In the genomic region with DNA sequence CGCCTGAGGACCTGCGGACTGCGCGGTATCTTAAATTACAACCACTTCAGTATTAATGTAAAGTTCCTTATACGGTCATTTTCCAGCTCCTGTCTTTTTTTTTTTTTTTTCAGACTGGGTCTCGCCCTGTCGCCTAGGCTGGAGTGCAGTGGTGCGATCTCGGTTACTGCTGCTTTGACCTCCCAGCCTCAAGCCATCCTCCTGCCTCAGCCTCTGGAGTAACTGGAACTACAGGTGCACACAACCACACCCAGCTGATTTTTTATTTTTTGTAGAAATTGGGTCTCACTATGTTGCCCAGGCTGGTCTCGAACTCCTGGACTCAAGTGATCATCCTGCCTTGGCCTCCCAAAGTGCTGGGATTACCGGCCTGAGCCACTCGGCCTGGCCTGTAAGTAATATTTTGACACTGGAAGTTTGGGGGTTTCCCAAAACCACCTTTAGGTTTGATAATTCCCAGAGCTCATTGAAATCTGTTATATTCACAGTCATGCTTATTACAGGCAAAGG, we compare ENCODE assay signal across 8 cellular contexts. TPM values are rescaled to one million over a fixed set of nuclear protein-coding genes. Genes with fewer than 3 reads are reported as not detected.
DNase-seq lines count a peak whose midpoint lies in the region; ATAC-seq and TF ChIP-seq lines count a peak whose summit lies in the region.

No MANE protein-coding gene starts in this region.

- no peaks in the 10 kb centered on the region for H3K9me3 ChIP-seq in Karpas-422 (ENCODE audit: low read length)
- no peaks in the 10 kb centered on the region for H3K9me3 ChIP-seq in duodenal mucosa (ENCODE audit: control insufficient read depth in 1 of 2, low read length in 2 of 2)
- no peaks in the 10 kb centered on the region for H3K9me3 ChIP-seq in sigmoid colon

- intact Hi-C loops in sigmoid colon (cut with DNase I): loop anchor here (2.0 to 5.0 kb wide), 5 partner anchors 36 to 406 kb away; a partner anchor contains a TSS

- no peak for DNase-seq in Karpas-422
- DNase-seq in sigmoid colon: no peak
- no peak for DNase-seq in amygdala (lab: John Stamatoyannopoulos, UW)
- DNase-seq in activated CD4-positive, alpha-beta T cell treated with anti-CD3 and anti-CD28 coated beads for 4 hours: no peak

- H3K4me3 ChIP-seq in Karpas-422 (ENCODE audit: low read length) (no peak overlapping the region; the same call in 1 of the 2 replicates), duodenal mucosa (ENCODE audit: low read depth in 1 of 2, low read length in 2 of 2) (peak overlapping the region; percentile 78 to 80), sigmoid colon (peak overlapping the region; percentile 70 to 89 (median 78))

- H2AFZ ChIP-seq in Karpas-422 (ENCODE audit: low read length): no peak overlapping the region

- TF ChIP-seq EP300 in sigmoid colon (IDR thresholded peaks at IDR 0.05): no peak

- H3K36me3 ChIP-seq in Karpas-422 (ENCODE audit: insufficient read depth, low read length): no peaks in the 10 kb centered on the region
- H3K36me3 ChIP-seq in duodenal mucosa (ENCODE audit: control insufficient read depth in 1 of 2, insufficient read depth in 2 of 2, low read length in 2 of 2): no peaks in the 10 kb centered on the region
- H3K36me3 ChIP-seq in sigmoid colon: no peaks in the 10 kb centered on the region

- peak overlapping the region; percentile 41 for H3K4me2 ChIP-seq in Karpas-422 (ENCODE audit: low read depth, low read length, poor library complexity, severe bottlenecking)

- no peaks in the 10 kb centered on the region for H3K9me2 ChIP-seq in Karpas-422 (replicated peaks; ENCODE audit: insufficient read depth, low read length)

- 20 to 25% methylated on average over 12 of the region's 12 CpGs for WGBS in sigmoid colon, 2 donors

- no peak overlapping the region for H3K27ac ChIP-seq in Karpas-422 (ENCODE audit: low read length)
- H3K27ac ChIP-seq in duodenal mucosa (ENCODE audit: low read depth, low read length): no peak overlapping the region
- peak overlapping the region in 3 of 4 donors; percentile 91 to 94 (median 93) for H3K27ac ChIP-seq in sigmoid colon

- peak; percentile 6 for ATAC-seq in GM21390 (IDR thresholded peaks at IDR 0.05; ENCODE audit: unreplicated experiment)
- ATAC-seq in HG03565 (IDR thresholded peaks at IDR 0.05; ENCODE audit: unreplicated experiment): no peak
- ATAC-seq in HG02798 (IDR thresholded peaks at IDR 0.05; ENCODE audit: poor library complexity, unreplicated experiment): no peak

- H3K27me3 ChIP-seq in Karpas-422 (ENCODE audit: low read length) (no peaks in the 10 kb centered on the region), duodenal mucosa (ENCODE audit: control insufficient read depth in 1 of 2, insufficient read depth in 2 of 2, low read length in 2 of 2) (no peaks in the 10 kb centered on the region), sigmoid colon (no peaks in the 10 kb centered on the region)

- peak in 1 of 4 experiments; percentile 35 for TF ChIP-seq CTCF in sigmoid colon (IDR thresholded peaks at IDR 0.05)

- peaks cover 30% of the 10 kb centered on the region for H3K4me1 ChIP-seq in Karpas-422 (ENCODE audit: low read length)
- H3K4me1 ChIP-seq in duodenal mucosa (ENCODE audit: control insufficient read depth in 1 of 2, insufficient read depth in 2 of 2, low read length in 2 of 2): peaks cover 0 to 9% of the 10 kb centered on the region in 2 donors
- H3K4me1 ChIP-seq in sigmoid colon: peaks cover 0 to 32% (median 18%) of the 10 kb centered on the region in 4 donors

- no peaks in the 10 kb centered on the region for H4K20me1 ChIP-seq in Karpas-422 (ENCODE audit: insufficient read depth, low read depth, low read length)

- TF ChIP-seq POLR2A in sigmoid colon (IDR thresholded peaks at IDR 0.05): no peak

- peaks cover 12% of the 10 kb centered on the region for H3K79me2 ChIP-seq in Karpas-422 (ENCODE audit: low read length)

- no peak overlapping the region; the same call in 1 of the 2 replicates for H3K9ac ChIP-seq in Karpas-422 (ENCODE audit: low read length)
- H3K9ac ChIP-seq in duodenal mucosa (ENCODE audit: low read depth in 1 of 2, low read length in 2 of 2): peak overlapping the region in 1 of 2 donors; percentile 61

RNA-seq across cellular contexts. Expression of a gene that starts 0.4 kb away (rescaled TPM):
- 4.2 and 6.5 TPM in 2 replicates for total RNA-seq in Karpas-422 (2014; rRNA removed; shearing (Covaris generic); ENCODE audit: low replicate concordance)
- total RNA-seq in sigmoid colon: 1 to 10 TPM; 3.9 to 7.7 (median 5.3) TPM
- 1 to 10 TPM in 2 of 3 donors, under 1 TPM in 1; 0.46 to 2.0 (median 1.8) TPM for polyA plus RNA-seq in sigmoid colon

RNA-seq across cellular contexts. Expression of a gene that starts 6.9 kb away (rescaled TPM):
- 5.9 and 11.1 TPM in 2 replicates for total RNA-seq in Karpas-422 (2014; rRNA removed; shearing (Covaris generic); ENCODE audit: low replicate concordance)
- 10 to 100 TPM in 3 of 4 donors, 1 to 10 TPM in 1; 9.7 to 16.4 (median 13.2) TPM for total RNA-seq in sigmoid colon
- polyA plus RNA-seq in sigmoid colon: 10 to 100 TPM in 1 of 3 donors, 1 to 10 TPM in 2; 7.6 to 10.7 (median 8.4) TPM

RNA-seq across cellular contexts. Expression of a gene that starts 18.1 kb away (rescaled TPM):
- total RNA-seq in Karpas-422 (2014; rRNA removed; shearing (Covaris generic); ENCODE audit: low replicate concordance): not detected in 2 replicates
- total RNA-seq in sigmoid colon: not detected
- polyA plus RNA-seq in sigmoid colon: not detected

RNA-seq across cellular contexts. Expression of a gene that starts 34.3 kb away (rescaled TPM):
- 2.6 and 3.1 TPM in 2 replicates for total RNA-seq in Karpas-422 (2014; rRNA removed; shearing (Covaris generic); ENCODE audit: low replicate concordance)
- under 1 TPM in 1 of 4 donors, not detected in 3; 0.36 TPM for total RNA-seq in sigmoid colon
- under 1 TPM in 1 of 3 donors, not detected in 2; 0.17 TPM for polyA plus RNA-seq in sigmoid colon

RNA-seq across cellular contexts. Expression of a gene that starts 52.4 kb away (rescaled TPM):
- total RNA-seq in Karpas-422 (2014; rRNA removed; shearing (Covaris generic); ENCODE audit: low replicate concordance): 61.2 and 101 TPM in 2 replicates
- 10 to 100 TPM; 42.1 to 54.4 (median 46.8) TPM for total RNA-seq in sigmoid colon
- 10 to 100 TPM; 26.4 to 54.9 (median 37.9) TPM for polyA plus RNA-seq in sigmoid colon

Comparison
In these comparisons a context has a peak if more than half of its experiments do, and no peak if none do; other contexts are left out.
1. H3K27ac ChIP-seq: peak in sigmoid colon (3 of 4); none in Karpas-422 (single experiment) and duodenal mucosa (single experiment).